18 cellular contexts compared by ENCODE assay signal in the genomic region with DNA sequence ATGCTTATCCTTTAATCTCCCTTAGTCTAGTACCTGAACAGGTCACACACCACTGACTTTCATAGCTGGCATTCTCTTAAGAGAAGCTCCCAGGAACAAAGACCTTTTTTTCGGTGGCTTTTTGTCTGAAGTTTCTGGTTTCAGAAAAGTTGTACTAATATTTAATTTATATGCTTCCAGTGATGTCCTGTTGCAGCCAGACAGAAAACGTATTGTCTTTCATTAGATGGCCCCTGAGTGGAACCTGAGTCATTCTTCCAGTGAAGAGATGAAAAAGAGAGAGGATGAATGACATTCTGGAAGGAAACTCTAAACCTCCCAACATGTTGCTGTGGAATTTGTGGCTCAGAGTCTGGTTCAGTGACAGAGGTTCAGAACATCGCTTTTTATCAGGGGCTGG.
A peak's percentile ranks its signal among the peaks of the same experiment; 100 is the strongest.
DNase-seq lines count a peak whose midpoint lies in the region; TF ChIP-seq lines count a peak whose summit lies in the region.
"Had no signal": no experiment of that assay in that cellular context is flagged by ENCODE, and none has a peak within 500 bp of the region (broad histone marks: within the 10 kb centered on the region; RNA-seq: fewer than 3 reads in every experiment).

No MANE protein-coding gene starts in this region.

- no peak for TF ChIP-seq RAD21 in Ishikawa (IDR thresholded peaks at IDR 0.05; ENCODE audit: low read depth)

- peaks cover 0 to 4% of the 10 kb centered on the region in 2 experiments for H3K4me1 ChIP-seq in trophoblast cell (ENCODE audit: control insufficient read depth in 1 of 2, insufficient read depth in 2 of 2, low read length in 2 of 2)
- H3K4me1 ChIP-seq in spleen, result no peaks in the 10 kb centered on the region
- no peaks in the 10 kb centered on the region for H3K4me1 ChIP-seq in transverse colon
- H3K4me1 ChIP-seq: BE2C had no signal

- H2AFZ ChIP-seq in trophoblast cell (ENCODE audit: insufficient read depth, low read length, poor library complexity), result no peak overlapping the region

- H2BK12ac ChIP-seq in trophoblast cell (ENCODE audit: low read length), result no peak overlapping the region

- H3K4me2 ChIP-seq in trophoblast cell (ENCODE audit: low read length), result no peak overlapping the region

- no CpG with 5 or more reads among the region's 3 CpGs for WGBS in trophoblast cell (ENCODE audit: extremely low coverage, insufficient coverage, insufficient read length)
- 68 to 77% (median 71%) methylated on average over 3 of the region's 3 CpGs for WGBS in spleen, 5 donors
- 67 to 72% methylated on average over 3 of the region's 3 CpGs for WGBS in transverse colon (ENCODE audit: low coverage in 1 of 2), 2 donors

- intact Hi-C loops in spleen (cut with DNase I; ENCODE audit: low total_unique reads), result no loop called here
- intact Hi-C loops in transverse colon (cut with DNase I; ENCODE audit: low total_unique reads), result no loop called here

- no peak overlapping the region for H3K18ac ChIP-seq in trophoblast cell (ENCODE audit: low read length)

- TF ChIP-seq EP300 in Ishikawa (IDR thresholded peaks at IDR 0.05; ENCODE audit: borderline replicate concordance) (peak; percentile 63), transverse colon (IDR thresholded peaks at IDR 0.05; ENCODE audit: low read depth) (no peak)

- H3K9ac ChIP-seq in trophoblast cell (ENCODE audit: low read length), result no peak overlapping the region

- H4K12ac ChIP-seq in trophoblast cell (ENCODE audit: low read depth, low read length), result no peak overlapping the region

- peak overlapping the region; percentile 33 for H3K23ac ChIP-seq in trophoblast cell (ENCODE audit: low read length)

- no peak overlapping the region for H4K8ac ChIP-seq in trophoblast cell (ENCODE audit: low read depth, low read length)

- H3K9me3 ChIP-seq in trophoblast cell (ENCODE audit: insufficient read depth, low read depth, low read length), result no peaks in the 10 kb centered on the region
- H3K9me3 ChIP-seq in spleen, result peaks cover 0 to 25% (median 15%) of the 10 kb centered on the region in 8 donors
- H3K9me3 ChIP-seq in transverse colon, result peaks cover 0 to 3% of the 10 kb centered on the region in 2 donors
- H3K9me3 ChIP-seq: BE2C had no signal

- H3K79me1 ChIP-seq in trophoblast cell (ENCODE audit: low read length), result no peaks in the 10 kb centered on the region

- no peaks in the 10 kb centered on the region for H3K27me3 ChIP-seq in trophoblast cell (ENCODE audit: insufficient read depth, low read length)
- no peaks in the 10 kb centered on the region for H3K27me3 ChIP-seq in spleen (replicated peaks in 1 of 7)
- H3K27me3 ChIP-seq in transverse colon, result no peaks in the 10 kb centered on the region
- H3K27me3 ChIP-seq: BE2C had no signal

- TF ChIP-seq POLR2A in spleen (IDR thresholded peaks at IDR 0.05) (no peak), transverse colon (IDR thresholded peaks at IDR 0.05) (no peak)

- no peak overlapping the region for H3K27ac ChIP-seq in trophoblast cell (ENCODE audit: low read depth, low read length)
- H3K27ac ChIP-seq in spleen, result no peak overlapping the region
- no peak overlapping the region for H3K27ac ChIP-seq in transverse colon

- H3K36me3 ChIP-seq in trophoblast cell (ENCODE audit: control insufficient read depth in 1 of 2, insufficient read depth in 2 of 2, low read length in 2 of 2) (no peaks in the 10 kb centered on the region), spleen (no peaks in the 10 kb centered on the region), transverse colon (no peaks in the 10 kb centered on the region)
- H3K36me3 ChIP-seq: BE2C had no signal

- no peak overlapping the region for H3K14ac ChIP-seq in trophoblast cell (ENCODE audit: low read length)

- H3K4ac ChIP-seq in trophoblast cell (ENCODE audit: low read depth, low read length), result no peak overlapping the region

- in situ Hi-C loops in transverse colon (cut with MboI; ENCODE audit: low pct_ligation_motif_present in 1 of 4, low pct_unique_long_range_greater_than_20kb in 1 of 4, low sequenced_read_pairs in 3 of 4), result no loop called here

- DNase-seq in COLO829 (ENCODE audit: low spot score) (peak; percentile 65), left kidney (ENCODE audit: low read depth, low spot score) (peak; percentile 92), trophoblast cell (no peak), spleen (no peak), transverse colon (no peak), cerebellar cortex (ENCODE audit: low spot score) (no peak)
- DNase-seq: ACHN; BE2C; C1 segment of cervical spinal cord; CD4-positive, alpha-beta T cell; DMS153; DND-41; EL; GOT3; H7; IMR-90 had no signal

- no peak overlapping the region for H2BK120ac ChIP-seq in trophoblast cell (ENCODE audit: insufficient read depth, low read length, poor library complexity)

- H3K79me2 ChIP-seq in trophoblast cell (ENCODE audit: control insufficient read depth, insufficient read depth, low read length, poor library complexity), result no peaks in the 10 kb centered on the region

- H2AK5ac ChIP-seq in trophoblast cell (ENCODE audit: low read length), result no peak overlapping the region

- no peak for TF ChIP-seq CTCF in spleen (IDR thresholded peaks at IDR 0.05 in 8 of 11, conservative IDR thresholded peaks at IDR 0.05 in 3 of 11)
- TF ChIP-seq CTCF in transverse colon (IDR thresholded peaks at IDR 0.05), result no peak

- no peak overlapping the region for H4K91ac ChIP-seq in trophoblast cell (ENCODE audit: low read depth, low read length)

- H3K4me3 ChIP-seq in trophoblast cell (ENCODE audit: low read depth, low read length) (no peak overlapping the region), spleen (no peak overlapping the region), transverse colon (no peak overlapping the region)
- H3K4me3 ChIP-seq: GM12878 had no signal

- no peak overlapping the region for H2BK5ac ChIP-seq in trophoblast cell (ENCODE audit: low read depth, low read length, poor library complexity)

TF ChIP-seq in Ishikawa, 13 proteins besides CTCF, POLR2A, EP300 and RAD21:
- TF ChIP-seq TCF12 (IDR thresholded peaks at IDR 0.05; ENCODE audit: low read depth), result peak; percentile 58; the same call in 1 of the 2 replicates
- TF ChIP-seq TEAD4 (IDR thresholded peaks at IDR 0.05), result 0 out of 2 replicates have a peak, but pooled peaks have one; percentile 21
- TF ChIP-seq, protein P1, sequence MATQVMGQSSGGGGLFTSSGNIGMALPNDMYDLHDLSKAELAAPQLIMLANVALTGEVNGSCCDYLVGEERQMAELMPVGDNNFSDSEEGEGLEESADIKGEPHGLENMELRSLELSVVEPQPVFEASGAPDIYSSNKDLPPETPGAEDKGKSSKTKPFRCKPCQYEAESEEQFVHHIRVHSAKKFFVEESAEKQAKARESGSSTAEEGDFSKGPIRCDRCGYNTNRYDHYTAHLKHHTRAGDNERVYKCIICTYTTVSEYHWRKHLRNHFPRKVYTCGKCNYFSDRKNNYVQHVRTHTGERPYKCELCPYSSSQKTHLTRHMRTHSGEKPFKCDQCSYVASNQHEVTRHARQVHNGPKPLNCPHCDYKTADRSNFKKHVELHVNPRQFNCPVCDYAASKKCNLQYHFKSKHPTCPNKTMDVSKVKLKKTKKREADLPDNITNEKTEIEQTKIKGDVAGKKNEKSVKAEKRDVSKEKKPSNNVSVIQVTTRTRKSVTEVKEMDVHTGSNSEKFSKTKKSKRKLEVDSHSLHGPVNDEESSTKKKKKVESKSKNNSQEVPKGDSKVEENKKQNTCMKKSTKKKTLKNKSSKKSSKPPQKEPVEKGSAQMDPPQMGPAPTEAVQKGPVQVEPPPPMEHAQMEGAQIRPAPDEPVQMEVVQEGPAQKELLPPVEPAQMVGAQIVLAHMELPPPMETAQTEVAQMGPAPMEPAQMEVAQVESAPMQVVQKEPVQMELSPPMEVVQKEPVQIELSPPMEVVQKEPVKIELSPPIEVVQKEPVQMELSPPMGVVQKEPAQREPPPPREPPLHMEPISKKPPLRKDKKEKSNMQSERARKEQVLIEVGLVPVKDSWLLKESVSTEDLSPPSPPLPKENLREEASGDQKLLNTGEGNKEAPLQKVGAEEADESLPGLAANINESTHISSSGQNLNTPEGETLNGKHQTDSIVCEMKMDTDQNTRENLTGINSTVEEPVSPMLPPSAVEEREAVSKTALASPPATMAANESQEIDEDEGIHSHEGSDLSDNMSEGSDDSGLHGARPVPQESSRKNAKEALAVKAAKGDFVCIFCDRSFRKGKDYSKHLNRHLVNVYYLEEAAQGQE (IDR thresholded peaks at IDR 0.05; ENCODE audit: low read depth), result no peak
- TF ChIP-seq CREB1 (IDR thresholded peaks at IDR 0.05; ENCODE audit: low read depth), result no peak
- no peak for TF ChIP-seq CEBPB (IDR thresholded peaks at IDR 0.05)
- TF ChIP-seq TAF1 (IDR thresholded peaks at IDR 0.05; ENCODE audit: low read depth), result no peak
- TF ChIP-seq FOXM1 (IDR thresholded peaks at IDR 0.05; ENCODE audit: borderline replicate concordance, low read depth), result peak; percentile 33; the same call in 1 of the 2 replicates
TF ChIP-seq in Ishikawa: peak in this region for 3.

Comparison
In these comparisons a context has a peak if more than half of its experiments do, and no peak if none do; other contexts are left out.
1. DNase-seq: peak in COLO829 (single experiment) and left kidney (single experiment); none in trophoblast cell (0 of 2), spleen (single experiment), transverse colon (single experiment) and cerebellar cortex (single experiment).